1 cellular context compared by ENCODE assay signal in genomic region chr19:6693056-6693471, GRCh38.
TF ChIP-seq lines count a peak whose summit lies in the region.

No MANE protein-coding gene starts in this region.

TF ChIP-seq in SK-N-SH treated with all-trans-retinoic acid at 6 μM for 48 hours, 23 proteins besides CTCF, POLR2A, EP300 and RAD21 (continued from another document):
- TF ChIP-seq SNAI2 (CRISPR knock-in tag; IDR thresholded peaks at IDR 0.05) (no peak), GLIS3 (CRISPR knock-in tag; IDR thresholded peaks at IDR 0.05) (no peak), ZNF565 (CRISPR knock-in tag; conservative IDR thresholded peaks at IDR 0.05; ENCODE audit: low read depth) (no peak), TCF4 (CRISPR knock-in tag; IDR thresholded peaks at IDR 0.05; ENCODE audit: borderline replicate concordance) (no peak), ARNTL (CRISPR knock-in tag; IDR thresholded peaks at IDR 0.05; ENCODE audit: borderline replicate concordance, low read depth) (no peak), CSDC2 (CRISPR knock-in tag; IDR thresholded peaks at IDR 0.05) (no peak), RARB (CRISPR knock-in tag; IDR thresholded peaks at IDR 0.05) (no peak)
